1 cellular context compared by ENCODE assay signal in the genomic region with DNA sequence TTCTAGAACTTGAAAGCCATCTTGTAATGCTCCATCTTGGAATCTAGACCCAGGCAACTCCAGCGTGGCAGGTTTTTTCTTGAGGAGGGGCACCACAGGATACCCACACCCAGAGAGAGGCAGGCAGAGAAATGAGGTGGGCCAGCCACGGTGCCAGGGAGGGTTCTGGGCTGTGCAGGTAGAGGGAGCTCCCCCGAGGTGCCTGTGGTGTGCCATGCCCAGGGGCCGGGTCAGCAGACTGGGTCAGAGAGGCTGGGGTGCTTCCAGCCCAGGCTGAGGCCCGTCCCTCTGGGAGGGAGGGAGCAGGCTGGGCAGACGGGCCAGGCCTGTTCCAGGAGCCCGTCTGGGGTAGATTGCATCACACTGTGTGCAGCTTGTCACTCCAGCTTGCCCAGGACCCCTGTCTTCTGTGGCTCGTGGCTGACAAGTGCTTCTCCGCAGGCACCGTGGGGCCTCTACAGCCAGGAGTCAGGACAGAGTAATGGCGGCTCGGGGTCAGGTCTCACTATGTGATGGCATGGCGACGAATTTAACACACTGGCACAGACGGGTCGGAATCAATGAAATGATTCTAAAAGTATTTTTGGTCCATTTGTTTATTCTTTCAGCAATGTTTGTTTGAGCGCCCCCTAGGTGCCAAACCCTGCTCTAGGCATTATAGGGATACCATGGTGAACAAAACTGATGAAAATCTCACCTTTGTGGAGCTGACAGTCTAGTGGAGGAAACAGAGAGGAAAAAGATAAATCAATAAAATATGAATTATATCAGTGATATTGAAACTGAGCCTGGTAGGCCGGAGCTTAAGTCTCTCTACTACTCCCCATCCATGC.
A peak's percentile ranks its signal among the peaks of the same experiment; 100 is the strongest.
TF ChIP-seq lines count a peak whose summit lies in the region.

No MANE protein-coding gene starts in this region.

TF ChIP-seq in H1, 55 proteins besides CTCF, POLR2A, EP300 and RAD21:
- peak; percentile 78 for TF ChIP-seq CEBPB (IDR thresholded peaks at IDR 0.05; ENCODE audit: low read depth, low read length)
- no peak for TF ChIP-seq HDAC2 (IDR thresholded peaks at IDR 0.05; ENCODE audit: borderline replicate concordance in 1 of 2, low read depth in 2 of 2, low read length in 2 of 2)
